Comparison of ENCODE assay signal across 3 cellular contexts in the genomic region with DNA sequence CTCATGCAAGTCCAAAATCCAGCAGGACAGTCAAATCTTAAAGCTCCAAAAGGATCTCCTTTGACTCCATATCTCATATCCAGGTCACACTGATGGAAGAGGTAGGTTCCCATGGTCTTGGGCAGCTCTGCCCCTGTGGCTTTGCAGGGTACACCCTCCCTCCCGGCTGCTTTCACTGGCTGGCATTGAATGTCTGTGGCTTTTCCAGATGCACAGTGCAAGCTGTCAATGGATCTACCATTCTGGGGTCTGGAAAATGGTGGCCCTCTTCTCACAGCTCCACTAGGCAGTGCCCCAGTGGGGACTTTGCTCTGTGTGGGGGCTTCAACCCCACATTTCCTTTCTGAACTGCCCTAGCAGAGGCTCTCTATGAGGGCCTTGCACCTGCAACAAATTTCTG. TPM values are rescaled to one million over a fixed set of nuclear protein-coding genes. Genes with fewer than 3 reads are reported as not detected.
"Had no signal": no experiment of that assay in that cellular context is flagged by ENCODE, and none has a peak within 500 bp of the region (broad histone marks: within the 10 kb centered on the region; RNA-seq: fewer than 3 reads in every experiment).

No MANE protein-coding gene starts in this region.

RNA-seq across cellular contexts. Expression of gene LRRC3B, which starts 19.3 kb away (rescaled TPM):
- total RNA-seq: HepG2, HT-29, IMR-90 had no signal
